Comparison of ENCODE assay signal across 8 cellular contexts in genomic region chr2:190468814-190469569, GRCh38.
DNase-seq lines count a peak whose midpoint lies in the region; ATAC-seq and TF ChIP-seq lines count a peak whose summit lies in the region.

No MANE protein-coding gene starts in this region.

- no peaks in the 10 kb centered on the region for H3K27me3 ChIP-seq in colonic mucosa
- no peaks in the 10 kb centered on the region for H3K27me3 ChIP-seq in lung (ENCODE audit: control insufficient read depth, insufficient read depth)
- no peaks in the 10 kb centered on the region for H3K27me3 ChIP-seq in aorta (ENCODE audit: control insufficient read depth in 1 of 2, insufficient read depth in 2 of 2, low read length in 1 of 2)

- peak; percentile 54 for ATAC-seq in HG03521 (IDR thresholded peaks at IDR 0.05; ENCODE audit: unreplicated experiment)
- peak; percentile 67 for ATAC-seq in lung (ENCODE audit: insufficient read depth, low FRiP score)
- ATAC-seq in aorta (ENCODE audit: low FRiP score), result peak; percentile 84

- TF ChIP-seq CTCF in colonic mucosa (IDR thresholded peaks at IDR 0.05), result no peak
- no peak for TF ChIP-seq CTCF in lung (IDR thresholded peaks at IDR 0.05; ENCODE audit: control extremely low read depth, extremely low read depth)

- H3K36me3 ChIP-seq in colonic mucosa (no peaks in the 10 kb centered on the region), lung (ENCODE audit: control insufficient read depth in 2 of 2, insufficient read depth in 2 of 2, low read length in 2 of 2) (peaks cover 0 to 2% of the 10 kb centered on the region in 2 donors), aorta (ENCODE audit: control insufficient read depth in 1 of 2, insufficient read depth in 2 of 2, low read length in 1 of 2) (peaks cover 0 to 3% of the 10 kb centered on the region in 2 donors)

- peak overlapping the region; percentile 80 for H3K27ac ChIP-seq in colonic mucosa
- H3K27ac ChIP-seq in lung (ENCODE audit: low read depth in 1 of 2, low read length in 1 of 2), result peak overlapping the region; percentile 70 to 79
- peak overlapping the region; percentile 43 to 57 for H3K27ac ChIP-seq in aorta (ENCODE audit: low read depth in 1 of 2, low read length in 2 of 2)

- H3K9me3 ChIP-seq in colonic mucosa (no peaks in the 10 kb centered on the region), lung (ENCODE audit: control insufficient read depth in 2 of 2, insufficient read depth in 1 of 2, low read length in 1 of 2) (no peaks in the 10 kb centered on the region), aorta (ENCODE audit: control insufficient read depth, low read length) (no peaks in the 10 kb centered on the region)

- H3K4me1 ChIP-seq in colonic mucosa (peaks cover 23% of the 10 kb centered on the region), lung (ENCODE audit: control insufficient read depth in 2 of 2, insufficient read depth in 2 of 2, low read length in 2 of 2) (peaks cover 9 to 10% of the 10 kb centered on the region in 2 donors), aorta (ENCODE audit: control insufficient read depth in 1 of 2, insufficient read depth in 2 of 2, low read length in 2 of 2) (peaks cover 2 to 3% of the 10 kb centered on the region in 2 donors)

- 20 to 33% methylated on average over 4 of the region's 4 CpGs for WGBS in lung, 2 donors
- WGBS in aorta, 2 donors, result 11% methylated on average over 4 of the region's 4 CpGs

- DNase-seq in AML-193 (lab: John Stamatoyannopoulos, UW) (peak; percentile 67 to 70), GM19238 (ENCODE audit: insufficient read length, low spot score) (peak; percentile 23), NCI-H526 treated with DMSO at 0.1 percent for 48 hours (lab: John Stamatoyannopoulos, UW) (peak; percentile 23), colonic mucosa (peak; percentile 89), lung (ENCODE audit: low spot score) (peak; percentile 70), aorta (peak in 1 of 2 donors; percentile 70)
- no peak for DNase-seq in activated T-cell treated with anti-CD3 and anti-CD28 coated beads, Interleukin-2, amount 50 U/mL, for 1 hour

- peak overlapping the region in 1 of 2 donors; percentile 0 for H3K9ac ChIP-seq in colonic mucosa (ENCODE audit: low read depth in 2 of 2, low read length in 2 of 2)

- H3K4me3 ChIP-seq in colonic mucosa, result no peak overlapping the region
- no peak overlapping the region for H3K4me3 ChIP-seq in lung
- no peak overlapping the region for H3K4me3 ChIP-seq in aorta (ENCODE audit: low read length in 2 of 2)

- intact Hi-C loops in colonic mucosa (cut with DNase I), result no loop called here
- intact Hi-C loops in aorta (cut with DNase I), result no loop called here
